Comparison of ENCODE assay signal across 17 cellular contexts in the genomic region with DNA sequence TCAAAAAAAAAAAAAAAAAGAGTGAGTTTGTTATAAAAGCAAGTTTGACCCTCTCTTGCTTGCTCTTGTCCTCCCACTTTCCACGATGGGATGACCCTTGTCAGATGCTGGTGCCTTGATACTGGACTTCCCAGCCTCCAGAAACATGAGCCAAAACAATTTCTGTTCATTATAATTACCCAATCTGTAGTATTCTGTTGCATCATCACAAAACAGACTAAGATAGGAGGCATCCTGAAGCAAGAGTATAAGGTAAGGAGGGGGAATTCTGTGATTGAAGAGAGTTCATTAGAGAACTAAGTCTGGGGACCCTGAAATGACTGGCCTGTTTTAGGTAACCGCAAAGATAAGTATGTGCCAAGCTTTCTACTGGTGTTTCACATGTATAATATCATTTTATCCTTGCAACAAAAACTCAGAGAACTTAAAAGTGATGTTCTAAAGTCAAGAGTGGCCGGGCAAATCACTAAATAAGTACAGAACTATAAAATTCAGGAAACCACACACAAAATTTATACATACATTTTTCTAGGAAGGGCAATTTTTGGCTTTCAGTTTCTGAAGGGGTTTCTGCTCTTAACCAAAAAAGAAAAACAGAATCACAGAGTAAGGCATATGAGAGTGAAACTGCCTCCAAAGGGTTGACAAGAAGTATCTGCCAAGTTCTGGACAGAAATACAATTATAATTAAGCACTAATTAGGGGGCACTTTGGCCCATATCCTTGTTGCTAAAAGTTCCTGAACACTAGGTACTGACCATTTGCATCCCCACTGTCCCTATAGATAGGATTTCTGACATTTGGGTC.
"Had no signal": no experiment of that assay in that cellular context is flagged by ENCODE, and none has a peak within 500 bp of the region (broad histone marks: within the 10 kb centered on the region; RNA-seq: fewer than 3 reads in every experiment).

No MANE protein-coding gene starts in this region.

- ATAC-seq: right cardiac atrium had no signal

- H3K4me1 ChIP-seq: prostate gland, SJCRH30, testis, upper lobe of left lung had no signal

- H3K9me3 ChIP-seq: prostate gland, SJCRH30, stomach, testis, upper lobe of left lung had no signal

- H3K27me3 ChIP-seq: SJCRH30, stomach, testis, upper lobe of left lung had no signal

- H3K4me3 Mint-ChIP-seq: nephron progenitor cell had no signal

- H3K27ac ChIP-seq: prostate gland, SJCRH30, stomach, testis, upper lobe of left lung had no signal

- H3K4me3 ChIP-seq: prostate gland, SJCRH30, stomach, testis, upper lobe of left lung had no signal

- H3K27ac Mint-ChIP-seq: nephron progenitor cell had no signal

- H3K9me3 Mint-ChIP-seq: nephron progenitor cell had no signal

- H3K4me1 Mint-ChIP-seq: nephron progenitor cell had no signal

- DNase-seq: activated CD8-positive, alpha-beta memory T cell treated with anti-CD3 and anti-CD28 coated beads for 24 hours; activated gamma-delta T cell treated with Interleukin-2 at 50 U/mL for 16 hours; aorta; effector CD8-positive, alpha-beta T cell; head of caudate nucleus; kidney glomerular epithelial cell; mesendoderm; nephron progenitor cell; occipital lobe; right cardiac atrium; SJCRH30; small intestine; stimulated activated CD4-positive, alpha-beta T cell treated with anti-CD3 and anti-CD28 coated beads, Interleukin-4, amount 100 ng/mL, for 24 hours; stomach; testis; upper lobe of left lung had no signal
